ENCODE assay signal across 1 cellular context in genomic region chr20:38150595-38151170, GRCh38.
TF ChIP-seq lines count a peak whose summit lies in the region.

No MANE protein-coding gene starts in this region.

TF ChIP-seq in endothelial cell of umbilical vein, 7 proteins besides CTCF, POLR2A, EP300 and RAD21:
- TF ChIP-seq MYC (IDR thresholded peaks at IDR 0.05; ENCODE audit: low read depth, low read length) (no peak), EZH2 (IDR thresholded peaks at IDR 0.05; ENCODE audit: borderline replicate concordance, low read depth, low read length, severe bottlenecking) (no peak), GATA2 (IDR thresholded peaks at IDR 0.05; ENCODE audit: insufficient read depth, insufficient read length, low read depth, low read length) (no peak), JUN (IDR thresholded peaks at IDR 0.05; ENCODE audit: borderline replicate concordance, insufficient read depth, insufficient read length, low read depth) (no peak), FOS (IDR thresholded peaks at IDR 0.05; ENCODE audit: borderline replicate concordance, insufficient read depth, low read length) (no peak), MAX (IDR thresholded peaks at IDR 0.05; ENCODE audit: insufficient read depth, insufficient read length) (no peak), POLR2AphosphoS5 (IDR thresholded peaks at IDR 0.05; ENCODE audit: insufficient read depth, low read depth, low read length) (no peak)
